In genomic region chr2:232438951-232439757, GRCh38 we compare ENCODE assay signal across 9 cellular contexts. TPM values are rescaled to one million over a fixed set of nuclear protein-coding genes. Genes with fewer than 3 reads are reported as not detected.
A peak's percentile ranks its signal among the peaks of the same experiment; 100 is the strongest.
DNase-seq lines count a peak whose midpoint lies in the region; ATAC-seq, FAIRE-seq and TF ChIP-seq lines count a peak whose summit lies in the region.
"Had no signal": no experiment of that assay in that cellular context is flagged by ENCODE, and none has a peak within 500 bp of the region (broad histone marks: within the 10 kb centered on the region; RNA-seq: fewer than 3 reads in every experiment).

No MANE protein-coding gene starts in this region.

- POLR2A ChIA-PET in H1 (lab: Charles Lee; ENCODE audit: partially characterized antibody): interaction anchor here (0.7 to 1.7 kb wide), 9 partner anchors 18 to 71 kb away, joined by 3 to 9 read pairs (median 3); no protein-coding TSS in a partner anchor

- TF ChIP-seq EP300 in H1 (IDR thresholded peaks at IDR 0.05; ENCODE audit: borderline replicate concordance in 1 of 2, low read depth in 2 of 2, low read length in 2 of 2): no peak

- no peaks in the 10 kb centered on the region for H3K23me2 ChIP-seq in H1 (ENCODE audit: low read depth, low read length)

- CTCF ChIA-PET in H1 (lab: Charles Lee; ENCODE audit: partially characterized antibody): interaction anchor here (0.6 to 4.9 kb wide), 60 partner anchors 9 to 587 kb away, joined by 3 to 68 read pairs (median 5); partner anchors contain the start of genes ALPP, CHRND, EFHD1 and NPPC

- H2AFZ ChIP-seq in H1 (ENCODE audit: low read length): no peak overlapping the region

- H3K4me3 ChIP-seq in H1 (ENCODE audit: extremely low read depth in 1 of 4, insufficient read depth in 2 of 4, low read depth in 3 of 4, low read length in 4 of 4) (no peak overlapping the region), neutrophil (ENCODE audit: low read depth in 1 of 2, low read length in 1 of 2) (no peak overlapping the region)

- H2AK5ac ChIP-seq in H1 (ENCODE audit: low read depth, low read length): no peak overlapping the region

- no peak overlapping the region; the same call in 1 of the 2 replicates for H4K8ac ChIP-seq in H1 (ENCODE audit: extremely low read depth, insufficient read depth, low read length)

- no peak overlapping the region for H3K23ac ChIP-seq in H1 (ENCODE audit: insufficient read length)

- FAIRE-seq in GM19239 (lab: Jason Lieb, UNC) (peak; percentile 87), H1 (lab: Jason Lieb, UNC) (peak; percentile 36)

- H2BK120ac ChIP-seq in H1 (replicated peaks; ENCODE audit: low read depth, low read length): no peak overlapping the region

- H3K4me1 ChIP-seq in H1 (replicated peaks in 1 of 4; ENCODE audit: control insufficient read depth in 3 of 4, insufficient read depth in 4 of 4, low read length in 3 of 4): peaks cover 0 to 6% (median 4%) of the 10 kb centered on the region in 4 experiments; a peak in 6 of 7 replicates
- H3K4me1 ChIP-seq in neutrophil (ENCODE audit: control insufficient read depth in 1 of 2, insufficient read depth in 1 of 2, low read depth in 1 of 2, low read length in 1 of 2): no peaks in the 10 kb centered on the region

- H4K20me1 ChIP-seq in H1 (replicated peaks in 1 of 2; ENCODE audit: control insufficient read depth in 1 of 2, insufficient read depth in 2 of 2, low read length in 2 of 2): no peaks in the 10 kb centered on the region

- H3K9me3 ChIP-seq in H1 (ENCODE audit: insufficient read depth in 2 of 2, low read depth in 1 of 2, low read length in 1 of 2) (no peaks in the 10 kb centered on the region), neutrophil (no peaks in the 10 kb centered on the region)

- no peak overlapping the region for H3K14ac ChIP-seq in H1 (ENCODE audit: insufficient read length)

- no peak overlapping the region; the same call in 1 of the 2 replicates for H3K18ac ChIP-seq in H1 (ENCODE audit: extremely low read depth, low read length)

- H2BK15ac ChIP-seq in H1 (ENCODE audit: low read length): no peak overlapping the region

- no peaks in the 10 kb centered on the region for H3K79me2 ChIP-seq in H1 (ENCODE audit: control insufficient read depth in 1 of 2, insufficient read depth in 2 of 2, low read length in 2 of 2)

- ATAC-seq in GM18505 (IDR thresholded peaks at IDR 0.05; ENCODE audit: unreplicated experiment): no peak

- no peak overlapping the region for H4K5ac ChIP-seq in H1 (ENCODE audit: insufficient read length, low read depth, low read length)

- TF ChIP-seq CTCF in H1 (IDR thresholded peaks at IDR 0.05; ENCODE audit: control extremely low read depth in 1 of 3, insufficient read depth in 1 of 3, low read depth in 1 of 3, low read length in 3 of 3): peak in 2 of 3 experiments; percentile 22 to 28; a peak in 2 of 4 replicates
- TF ChIP-seq CTCF in neutrophil (IDR thresholded peaks at IDR 0.05): peak; percentile 53

- H3K27me3 ChIP-seq in H1 (replicated peaks in 1 of 4; ENCODE audit: control insufficient read depth in 3 of 4, extremely low read depth in 1 of 4, insufficient read depth in 3 of 4, low read length in 3 of 4) (peaks cover 0 to 2% (median 0%) of the 10 kb centered on the region in 4 experiments; a peak in 3 of 7 replicates), neutrophil (peaks cover 4% of the 10 kb centered on the region)

- DNase-seq in GM19239 (ENCODE audit: insufficient read length, low spot score): no peak
- DNase-seq in T-helper 2 cell: peak in 3 of 5 experiments; percentile 18 to 36 (median 29)
- DNase-seq in H1 (ENCODE audit: low read depth in 1 of 2, low spot score in 2 of 2): peak in 1 of 2 experiments; percentile 71
- DNase-seq in SIG-M5 treated with dmso at 0.1 percent for 504 hours (lab: John Stamatoyannopoulos, UW; ENCODE audit: unreplicated experiment): no peak
- no peak for DNase-seq in NCI-H2029 treated with DMSO at 0.1 percent for 48 hours (lab: John Stamatoyannopoulos, UW)
- DNase-seq in ureter (ENCODE audit: low spot score): no peak

- H2BK12ac ChIP-seq in H1 (ENCODE audit: low read depth, low read length): peak overlapping the region; percentile 75; the same call in 1 of the 2 replicates

- no peaks in the 10 kb centered on the region for H3K79me1 ChIP-seq in H1 (ENCODE audit: low read depth, low read length)

- H3K4ac ChIP-seq in H1 (replicated peaks; ENCODE audit: insufficient read length, low read depth, low read length): no peak overlapping the region

- H3K56ac ChIP-seq in H1 (replicated peaks; ENCODE audit: insufficient read length, low read depth, low read length): no peak overlapping the region

- no peaks in the 10 kb centered on the region for H3K36me3 ChIP-seq in H1 (ENCODE audit: control insufficient read depth in 2 of 4, insufficient read depth in 4 of 4, low read length in 3 of 4)
- no peaks in the 10 kb centered on the region for H3K36me3 ChIP-seq in neutrophil

- WGBS in H1 (ENCODE audit: extremely low coverage in 1 of 2, insufficient coverage in 1 of 2, insufficient read length in 1 of 2, insufficient replicate concordance in 2 of 2, low coverage in 1 of 2, low lambda C conversion rate in 2 of 2, missing lambda C conversion rate in 1 of 2), 2 experiments: 82% methylated on average over 20 of the region's 22 CpGs; no CpG with 5 or more reads in 1 of the 2 experiments

- no peak overlapping the region for H3K4me2 ChIP-seq in H1 (ENCODE audit: insufficient read depth in 1 of 2, low read depth in 2 of 2, low read length in 2 of 2)

- no peak for TF ChIP-seq POLR2A in H1 (IDR thresholded peaks at IDR 0.05; ENCODE audit: control extremely low read depth in 1 of 2, low read depth in 2 of 2, low read length in 2 of 2)
- TF ChIP-seq POLR2A in GM18505 (IDR thresholded peaks at IDR 0.05; ENCODE audit: borderline replicate concordance, extremely low read depth, insufficient read depth, insufficient read length): no peak

- no peak overlapping the region for H2BK20ac ChIP-seq in H1 (ENCODE audit: low read length)

- peak overlapping the region; percentile 27 for H4K91ac ChIP-seq in H1 (replicated peaks; ENCODE audit: insufficient read length, low read length)

- TF ChIP-seq RAD21 in H1 (IDR thresholded peaks at IDR 0.05 in 1 of 2, conservative IDR thresholded peaks at IDR 0.05 in 1 of 2; ENCODE audit: low read depth in 2 of 2, low read length in 2 of 2): peak; percentile 36 to 45

- H2BK5ac ChIP-seq in H1 (ENCODE audit: low read depth, low read length): no peak overlapping the region

- H3K9ac ChIP-seq in H1 (replicated peaks in 1 of 4; ENCODE audit: extremely low read depth in 1 of 4, low read depth in 3 of 4, low read length in 3 of 4): no peak overlapping the region

- H3K27ac ChIP-seq in H1 (ENCODE audit: low read depth, low read length): no peak overlapping the region
- H3K27ac ChIP-seq in neutrophil: no peak overlapping the region

TF ChIP-seq in H1, 55 proteins besides CTCF, POLR2A, EP300 and RAD21:
- TF ChIP-seq JUND (IDR thresholded peaks at IDR 0.05; ENCODE audit: low read length) (no peak), TEAD4 (IDR thresholded peaks at IDR 0.05; ENCODE audit: low read depth, low read length) (no peak), PHF8 (conservative IDR thresholded peaks at IDR 0.05; ENCODE audit: low read depth, low read length) (no peak), ZNF274 (IDR thresholded peaks at IDR 0.05; ENCODE audit: borderline replicate concordance, extremely low read depth, low read length) (no peak)
TF ChIP-seq in H1: peak in this region for 0.

RNA-seq across cellular contexts. Expression of gene ALPI, which starts 16.8 kb away (rescaled TPM):
- not detected in 2 replicates for total RNA-seq in H1 (2021; fragmentation: NEBNext Ultra II Directional; extraction: Animal tissue kit (Norgen Biotek cat#: 25700))
- polyA plus RNA-seq in H1 (2011; rRNA removed): not detected in 2 replicates
- polyA plus RNA-seq in H1 (2011; cell fraction: cytosol; rRNA removed): not detected
- not detected for polyA plus RNA-seq in H1 (2011; cell fraction: nucleus; rRNA removed)
- not detected in 4 replicates for polyA plus RNA-seq in H1 (2012, experiment 1 of 2)
- polyA plus RNA-seq in H1 (2012, experiment 2 of 2): not detected
- not detected for polyA plus RNA-seq in H1 (2013, experiment 1 of 2)
- polyA plus RNA-seq in H1 (2013, experiment 2 of 2): not detected
- not detected in 2 replicates for polyA minus RNA-seq in H1 (2011; rRNA and poly(A)+ RNA removed)
- not detected for polyA minus RNA-seq in H1 (2011; cell fraction: cytosol; rRNA and poly(A)+ RNA removed)
- not detected for polyA minus RNA-seq in H1 (2011; cell fraction: nucleus; rRNA and poly(A)+ RNA removed)
- total RNA-seq in ureter: not detected
- total RNA-seq: temporal lobe had no signal

RNA-seq across cellular contexts. Expression of gene ALPG, which starts 32.5 kb away (rescaled TPM):
- total RNA-seq in H1 (2021; fragmentation: NEBNext Ultra II Directional; extraction: Animal tissue kit (Norgen Biotek cat#: 25700)): 0.56 and 0.75 TPM in 2 replicates
- 2.1 and 3.2 TPM in 2 replicates for polyA plus RNA-seq in H1 (2011; rRNA removed)
- polyA plus RNA-seq in H1 (2011; cell fraction: cytosol; rRNA removed): 1.2 TPM
- 2.3 TPM for polyA plus RNA-seq in H1 (2011; cell fraction: nucleus; rRNA removed)
- polyA plus RNA-seq in H1 (2012, experiment 1 of 2): 1.1 to 3.0 TPM (median 2.2 TPM) in 4 replicates
- 1.0 TPM for polyA plus RNA-seq in H1 (2012, experiment 2 of 2)
- polyA plus RNA-seq in H1 (2013, experiment 1 of 2): 1.4 TPM
- 1.1 TPM for polyA plus RNA-seq in H1 (2013, experiment 2 of 2)
- polyA minus RNA-seq in H1 (2011; rRNA and poly(A)+ RNA removed): 0.44 and 0.57 TPM in 2 replicates
- 0.88 TPM for polyA minus RNA-seq in H1 (2011; cell fraction: cytosol; rRNA and poly(A)+ RNA removed)
- 0.70 TPM for polyA minus RNA-seq in H1 (2011; cell fraction: nucleus; rRNA and poly(A)+ RNA removed)
- total RNA-seq in ureter: not detected
- total RNA-seq: temporal lobe had no signal

RNA-seq across cellular contexts. Expression of gene ECEL1, which starts 48.5 kb away (rescaled TPM):
- total RNA-seq in H1 (2021; fragmentation: NEBNext Ultra II Directional; extraction: Animal tissue kit (Norgen Biotek cat#: 25700)): 6.5 and 7.7 TPM in 2 replicates
- 20.2 and 27.9 TPM in 2 replicates for polyA plus RNA-seq in H1 (2011; rRNA removed)
- polyA plus RNA-seq in H1 (2011; cell fraction: cytosol; rRNA removed): 18.1 TPM
- polyA plus RNA-seq in H1 (2011; cell fraction: nucleus; rRNA removed): 86.7 TPM
- polyA plus RNA-seq in H1 (2012, experiment 1 of 2): 5.2 to 12.4 TPM (median 10.2 TPM) in 4 replicates
- polyA plus RNA-seq in H1 (2012, experiment 2 of 2): 9.9 TPM
- polyA plus RNA-seq in H1 (2013, experiment 1 of 2): 8.7 TPM
- 7.6 TPM for polyA plus RNA-seq in H1 (2013, experiment 2 of 2)
- 7.0 and 9.2 TPM in 2 replicates for polyA minus RNA-seq in H1 (2011; rRNA and poly(A)+ RNA removed)
- 7.3 TPM for polyA minus RNA-seq in H1 (2011; cell fraction: cytosol; rRNA and poly(A)+ RNA removed)
- 11.7 TPM for polyA minus RNA-seq in H1 (2011; cell fraction: nucleus; rRNA and poly(A)+ RNA removed)
- 0.39 TPM for total RNA-seq in ureter

Comparison
In these comparisons a context has a peak if more than half of its experiments do, and no peak if none do; other contexts are left out.
1. DNase-seq: peak in T-helper 2 cell (3 of 5); none in GM19239 (single experiment), SIG-M5 treated with dmso at 0.1 percent for 504 hours (single experiment), NCI-H2029 treated with DMSO at 0.1 percent for 48 hours (single experiment) and ureter (single experiment).